1 cellular context compared by ENCODE assay signal in the genomic region with DNA sequence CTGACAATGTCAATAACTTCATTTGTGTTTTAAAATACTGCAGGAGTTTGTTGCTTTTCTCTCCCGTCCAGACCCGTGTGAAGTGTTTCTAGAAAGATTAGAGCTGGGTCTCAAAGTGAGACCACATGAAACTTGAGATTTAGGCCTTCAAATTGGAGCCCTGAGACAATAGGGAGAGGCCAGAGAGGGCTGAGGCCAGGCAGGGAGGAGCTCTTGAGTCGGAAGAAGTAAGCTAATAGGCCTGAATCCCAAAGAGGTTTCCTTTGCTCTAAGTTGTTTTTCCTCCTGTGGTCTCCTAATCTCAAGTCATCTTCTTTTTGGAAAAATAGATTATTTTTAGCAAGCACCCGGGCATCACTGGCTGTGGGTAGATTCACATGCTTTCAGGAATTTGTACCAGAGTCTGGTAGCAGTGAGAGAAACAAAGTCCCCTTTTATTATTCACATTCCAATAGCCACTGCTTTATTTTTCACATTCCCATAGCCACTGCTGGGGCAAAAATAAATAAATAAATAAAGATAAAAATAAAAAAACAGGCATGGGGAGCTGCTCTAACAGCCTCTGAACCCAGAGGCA.
TF ChIP-seq lines count a peak whose summit lies in the region.

No MANE protein-coding gene starts in this region.

TF ChIP-seq in H1, 55 proteins besides CTCF, POLR2A, EP300 and RAD21:
- TF ChIP-seq FOSL1 (IDR thresholded peaks at IDR 0.05; ENCODE audit: insufficient read depth, low read depth, low read length) (no peak), CTBP2 (IDR thresholded peaks at IDR 0.05; ENCODE audit: borderline replicate concordance, insufficient read depth, insufficient read length, low read length) (no peak), CEBPB (IDR thresholded peaks at IDR 0.05; ENCODE audit: low read depth, low read length) (no peak), MAFK (IDR thresholded peaks at IDR 0.05; ENCODE audit: low read depth, low read length) (no peak), JUND (IDR thresholded peaks at IDR 0.05; ENCODE audit: low read length) (no peak)
- TF ChIP-seq, protein P1, sequence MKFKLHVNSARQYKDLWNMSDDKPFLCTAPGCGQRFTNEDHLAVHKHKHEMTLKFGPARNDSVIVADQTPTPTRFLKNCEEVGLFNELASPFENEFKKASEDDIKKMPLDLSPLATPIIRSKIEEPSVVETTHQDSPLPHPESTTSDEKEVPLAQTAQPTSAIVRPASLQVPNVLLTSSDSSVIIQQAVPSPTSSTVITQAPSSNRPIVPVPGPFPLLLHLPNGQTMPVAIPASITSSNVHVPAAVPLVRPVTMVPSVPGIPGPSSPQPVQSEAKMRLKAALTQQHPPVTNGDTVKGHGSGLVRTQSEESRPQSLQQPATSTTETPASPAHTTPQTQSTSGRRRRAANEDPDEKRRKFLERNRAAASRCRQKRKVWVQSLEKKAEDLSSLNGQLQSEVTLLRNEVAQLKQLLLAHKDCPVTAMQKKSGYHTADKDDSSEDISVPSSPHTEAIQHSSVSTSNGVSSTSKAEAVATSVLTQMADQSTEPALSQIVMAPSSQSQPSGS (IDR thresholded peaks at IDR 0.05; ENCODE audit: low read length): no peak
